Comparison of ENCODE assay signal across 21 cellular contexts in genomic region chr1:21283524-21283923, GRCh38. TPM values are rescaled to one million over a fixed set of nuclear protein-coding genes. Genes with fewer than 3 reads are reported as not detected.
DNase-seq lines count a peak whose midpoint lies in the region; ATAC-seq and TF ChIP-seq lines count a peak whose summit lies in the region.
"Had no signal": no experiment of that assay in that cellular context is flagged by ENCODE, and none has a peak within 500 bp of the region (broad histone marks: within the 10 kb centered on the region; RNA-seq: fewer than 3 reads in every experiment).

No MANE protein-coding gene starts in this region.

- H3K4me3 Mint-ChIP-seq in activated T-cell treated with anti-CD3 and anti-CD28 coated beads, Interleukin-2, amount 50 U/mL, for 24 hours = no peak overlapping the region
- peak overlapping the region; percentile 7 for H3K4me3 Mint-ChIP-seq in memory B cell
- no peak overlapping the region for H3K4me3 Mint-ChIP-seq in stimulated activated naive B cell treated with anti-CD40 and anti-IgM and Interleukin-4, amounts not matched to agents 10 μg/mL and 1 μg/mL and 100 μg/mL, for 72 hours
- H3K4me3 Mint-ChIP-seq in Calu3 (ENCODE audit: low read depth, unreplicated experiment) = no peak overlapping the region

- peaks cover 86% of the 10 kb centered on the region for H3K36me3 Mint-ChIP-seq in activated T-cell treated with anti-CD3 and anti-CD28 coated beads, Interleukin-2, amount 50 U/mL, for 24 hours (ENCODE audit: low read depth)
- H3K36me3 Mint-ChIP-seq in memory B cell (peaks cover 17% of the 10 kb centered on the region), Calu3 (ENCODE audit: insufficient read depth, unreplicated experiment) (peaks cover 6% of the 10 kb centered on the region)
- H3K36me3 Mint-ChIP-seq in stimulated activated naive B cell treated with anti-CD40 and anti-IgM and Interleukin-4, amounts not matched to agents 10 μg/mL and 1 μg/mL and 100 μg/mL, for 72 hours = peaks cover 39 to 51% of the 10 kb centered on the region in 2 donors

- no TSS peak for BruUV-seq in Calu3 (replicated peaks; lab: Mats Ljungman, UMichigan)

- CTCF ChIA-PET in Calu3 (lab: Charles Lee) = no interaction called here

- H3K27ac Mint-ChIP-seq in activated T-cell treated with anti-CD3 and anti-CD28 coated beads, Interleukin-2, amount 50 U/mL, for 24 hours = peak overlapping the region; percentile 48
- H3K27ac Mint-ChIP-seq in memory B cell = no peak overlapping the region
- peak overlapping the region; percentile 59 for H3K27ac Mint-ChIP-seq in stimulated activated naive B cell treated with anti-CD40 and anti-IgM and Interleukin-4, amounts not matched to agents 10 μg/mL and 1 μg/mL and 100 μg/mL, for 72 hours
- H3K27ac Mint-ChIP-seq in Calu3 (ENCODE audit: unreplicated experiment) = no peak overlapping the region

- H3K27me3 Mint-ChIP-seq in activated T-cell treated with anti-CD3 and anti-CD28 coated beads, Interleukin-2, amount 50 U/mL, for 24 hours = no peaks in the 10 kb centered on the region
- H3K27me3 Mint-ChIP-seq in memory B cell (no peaks in the 10 kb centered on the region), Calu3 (ENCODE audit: unreplicated experiment) (no peaks in the 10 kb centered on the region)
- H3K27me3 Mint-ChIP-seq in stimulated activated naive B cell treated with anti-CD40 and anti-IgM and Interleukin-4, amounts not matched to agents 10 μg/mL and 1 μg/mL and 100 μg/mL, for 72 hours = no peaks in the 10 kb centered on the region
- H3K27me3 Mint-ChIP-seq: IgD-negative memory B cell had no signal

- peaks cover 67% of the 10 kb centered on the region for H3K4me1 ChIP-seq in body of pancreas

- H3K4me3 ChIP-seq in body of pancreas = no peak overlapping the region
- H3K4me3 ChIP-seq: GM12878, PC-9, SJCRH30 had no signal

- intact Hi-C loops in body of pancreas (cut with DNase I) = loop anchor here (10.0 kb wide), 1 partner anchor 51 kb away; no protein-coding TSS in a partner anchor
- intact Hi-C loops in Calu3 (cut with micrococcal nuclease; ENCODE audit: unreplicated experiment) = no loop called here
- intact Hi-C loops in Right ventricle myocardium superior (cut with DNase I) = no loop called here

- H3K27me3 ChIP-seq in body of pancreas = no peaks in the 10 kb centered on the region
- H3K27me3 ChIP-seq: SJCRH30 had no signal

- no peaks in the 10 kb centered on the region for H3K9me3 ChIP-seq in body of pancreas
- H3K9me3 ChIP-seq: SJCRH30 had no signal

- no peak for TF ChIP-seq POLR2A in body of pancreas (IDR thresholded peaks at IDR 0.05)

- TF ChIP-seq CTCF in body of pancreas (IDR thresholded peaks at IDR 0.05) (no peak), Calu3 (IDR thresholded peaks at IDR 0.05; ENCODE audit: unreplicated experiment) (no peak)

- peak overlapping the region in 3 of 4 donors; percentile 58 to 82 (median 79) for H3K27ac ChIP-seq in body of pancreas
- H3K27ac ChIP-seq: 22Rv1, PC-9, SJCRH30 had no signal

- no peak for ATAC-seq in body of pancreas
- ATAC-seq in memory B cell (ENCODE audit: low read depth) = no peak
- no peak for ATAC-seq in stimulated activated naive B cell treated with anti-CD40 and anti-IgM and Interleukin-4, amounts not matched to agents 10 μg/mL and 1 μg/mL and 100 μg/mL, for 72 hours (replicated peaks)
- ATAC-seq in HG02870 (IDR thresholded peaks at IDR 0.05; ENCODE audit: unreplicated experiment) = no peak
- ATAC-seq in Right ventricle myocardium superior (ENCODE audit: poor library complexity) = no peak
- ATAC-seq: GM12878 had no signal

- DNase-seq in activated T-cell treated with anti-CD3 and anti-CD28 coated beads, Interleukin-2, amount 50 U/mL, for 24 hours = no peak
- DNase-seq in activated T-cell treated with anti-CD3 and anti-CD28 coated beads, Interleukin-2, amount 50 U/mL, for 1 hour = no peak
- DNase-seq in body of pancreas = no peak
- DNase-seq in memory B cell (ENCODE audit: low spot score in 2 of 2) = no peak
- no peak for DNase-seq in stimulated activated naive B cell treated with anti-CD40 and anti-IgM and Interleukin-4, amounts not matched to agents 10 μg/mL and 1 μg/mL and 100 μg/mL, for 72 hours
- DNase-seq in Calu3 = no peak
- no peak for DNase-seq in Right ventricle myocardium superior
- DNase-seq: COR-L47, DMS 273 treated with DMSO at 0.1 percent for 48 hours, DND-41, NCI-H1105, NCI-H2029 treated with DMSO at 0.1 percent for 48 hours, NCI-H226, NCI-H510A treated with DMSO at 0.1 percent for 48 hours, NCI-H748 treated with DMSO at 0.1 percent for 48 hours, PC-9, SJCRH30 had no signal

- H3K9me3 Mint-ChIP-seq in activated T-cell treated with anti-CD3 and anti-CD28 coated beads, Interleukin-2, amount 50 U/mL, for 24 hours = no peaks in the 10 kb centered on the region
- no peaks in the 10 kb centered on the region for H3K9me3 Mint-ChIP-seq in memory B cell
- H3K9me3 Mint-ChIP-seq in stimulated activated naive B cell treated with anti-CD40 and anti-IgM and Interleukin-4, amounts not matched to agents 10 μg/mL and 1 μg/mL and 100 μg/mL, for 72 hours = no peaks in the 10 kb centered on the region
- H3K9me3 Mint-ChIP-seq in Calu3 (ENCODE audit: low read depth, unreplicated experiment) = no peaks in the 10 kb centered on the region
- H3K9me3 Mint-ChIP-seq: IgD-negative memory B cell had no signal

- peaks cover 67% of the 10 kb centered on the region for H3K4me1 Mint-ChIP-seq in activated T-cell treated with anti-CD3 and anti-CD28 coated beads, Interleukin-2, amount 50 U/mL, for 24 hours (ENCODE audit: low read depth)
- peaks cover 40% of the 10 kb centered on the region for H3K4me1 Mint-ChIP-seq in memory B cell
- H3K4me1 Mint-ChIP-seq in stimulated activated naive B cell treated with anti-CD40 and anti-IgM and Interleukin-4, amounts not matched to agents 10 μg/mL and 1 μg/mL and 100 μg/mL, for 72 hours = peaks cover 39 to 78% of the 10 kb centered on the region in 2 donors
- peaks cover 17% of the 10 kb centered on the region for H3K4me1 Mint-ChIP-seq in Calu3 (ENCODE audit: low read depth, unreplicated experiment)

- no peaks in the 10 kb centered on the region for H3K36me3 ChIP-seq in body of pancreas (replicated peaks in 1 of 2; ENCODE audit: insufficient read depth in 1 of 2, low read depth in 2 of 2)

- 75 to 78% methylated on average over 7 of the region's 7 CpGs for WGBS in body of pancreas, 2 donors

RNA-seq across cellular contexts. Expression of gene ECE1, which starts 6.7 kb away (rescaled TPM):
- total RNA-seq in body of pancreas (10 to 100 TPM; 79.1 to 83.3 TPM), Calu3 (2022) (83.0 and 101 TPM in 2 replicates), Right ventricle myocardium superior (45.3 TPM)

Comparison
In these comparisons a context has a peak if more than half of its experiments do, and no peak if none do; other contexts are left out.
1. H3K27ac Mint-ChIP-seq: peak in activated T-cell treated with anti-CD3 and anti-CD28 coated beads, Interleukin-2, amount 50 U/mL, for 24 hours (single experiment) and stimulated activated naive B cell treated with anti-CD40 and anti-IgM and Interleukin-4, amounts not matched to agents 10 μg/mL and 1 μg/mL and 100 μg/mL, for 72 hours (single experiment); none in memory B cell (single experiment) and Calu3 (single experiment).